9 cellular contexts compared by ENCODE assay signal in genomic region chr12:104603545-104603973, GRCh38.
DNase-seq lines count a peak whose midpoint lies in the region; ATAC-seq and TF ChIP-seq lines count a peak whose summit lies in the region.
"Had no signal": no experiment of that assay in that cellular context is flagged by ENCODE, and none has a peak within 500 bp of the region (broad histone marks: within the 10 kb centered on the region; RNA-seq: fewer than 3 reads in every experiment).

No MANE protein-coding gene starts in this region.

- intact Hi-C loops in activated CD4-positive, alpha-beta T cell treated with anti-CD3 and anti-CD28 coated beads for 36 hours (cut with DNase I, micrococcal nuclease): no loop called here
- intact Hi-C loops in dorsolateral prefrontal cortex (cut with DNase I): no loop called here

- H3K4me1 ChIP-seq in stomach smooth muscle (ENCODE audit: control insufficient read depth, insufficient read depth, low read length): peaks cover 25% of the 10 kb centered on the region

- POLR2A ChIA-PET in activated CD4-positive, alpha-beta T cell treated with anti-CD3 and anti-CD28 coated beads for 36 hours (lab: Charles Lee): interaction anchor here (1.1 kb wide), 1 partner anchor 109 kb away, joined by 5 read pairs; no protein-coding TSS in a partner anchor
- POLR2A ChIA-PET in T-cell (lab: Charles Lee): interaction anchor here in 1 of 2 donors (1.1 kb wide), 1 partner anchor 21 kb away, joined by 4 read pairs; no protein-coding TSS in a partner anchor

- no peak overlapping the region for H3K4me3 Mint-ChIP-seq in activated CD4-positive, alpha-beta T cell treated with anti-CD3 and anti-CD28 coated beads for 36 hours
- H3K4me3 Mint-ChIP-seq in T-cell: peak overlapping the region in 1 of 3 donors; percentile 17

- H3K9ac ChIP-seq in stomach smooth muscle (ENCODE audit: low read length in 2 of 2): no peak overlapping the region

- no peak for DNase-seq in activated CD4-positive, alpha-beta T cell treated with anti-CD3 and anti-CD28 coated beads for 36 hours
- no peak for DNase-seq in activated CD4-positive, alpha-beta T cell treated with anti-CD3 and anti-CD28 coated beads for 4 hours
- no peak for DNase-seq in T-cell
- DNase-seq in foreskin fibroblast: peak; percentile 61 to 64
- no peak for DNase-seq in activated CD4-positive, CD25-positive, alpha-beta regulatory T cell treated with anti-CD3 and anti-CD28 coated beads, Interleukin-2, amount 50 U/mL, for 72 hours
- DNase-seq in OCI-M1 (lab: John Stamatoyannopoulos, UW): no peak
- no peak for DNase-seq in dorsolateral prefrontal cortex
- DNase-seq: NCI-H187 had no signal

- H3K36me3 ChIP-seq in stomach smooth muscle (ENCODE audit: control insufficient read depth in 2 of 2, insufficient read depth in 2 of 2, low read length in 2 of 2): no peaks in the 10 kb centered on the region

- peaks cover 33% of the 10 kb centered on the region for H3K4me1 Mint-ChIP-seq in activated CD4-positive, alpha-beta T cell treated with anti-CD3 and anti-CD28 coated beads for 36 hours
- peaks cover 47 to 76% (median 67%) of the 10 kb centered on the region in 3 donors for H3K4me1 Mint-ChIP-seq in T-cell

- peak overlapping the region; percentile 78 for H3K27ac Mint-ChIP-seq in activated CD4-positive, alpha-beta T cell treated with anti-CD3 and anti-CD28 coated beads for 36 hours
- peak overlapping the region; percentile 81 for H3K27ac Mint-ChIP-seq in T-cell

- peaks cover 5% of the 10 kb centered on the region for H3K36me3 Mint-ChIP-seq in activated CD4-positive, alpha-beta T cell treated with anti-CD3 and anti-CD28 coated beads for 36 hours (ENCODE audit: low read depth)
- peaks cover 11% of the 10 kb centered on the region for H3K36me3 Mint-ChIP-seq in T-cell

- H3K9me3 ChIP-seq in stomach smooth muscle (ENCODE audit: control insufficient read depth in 2 of 2, low read length in 2 of 2): no peaks in the 10 kb centered on the region

- H3K27ac ChIP-seq in stomach smooth muscle (ENCODE audit: low read length) (peak overlapping the region; percentile 46), dorsolateral prefrontal cortex (peak overlapping the region in 24 of 59 donors; percentile 2 to 68 (median 36))

- H3K27me3 ChIP-seq in stomach smooth muscle (ENCODE audit: control insufficient read depth in 1 of 2, insufficient read depth in 2 of 2, low read length in 2 of 2) (no peaks in the 10 kb centered on the region), dorsolateral prefrontal cortex (no peaks in the 10 kb centered on the region)

- TF ChIP-seq CTCF in foreskin fibroblast (IDR thresholded peaks at IDR 0.05; ENCODE audit: low read depth, low read length) (no peak), dorsolateral prefrontal cortex (IDR thresholded peaks at IDR 0.05 in 54 of 56, conservative IDR thresholded peaks at IDR 0.05 in 2 of 56; ENCODE audit: low read depth in 1 of 56, partially characterized antibody in 56 of 56) (no peak)

- no peak overlapping the region for H3K4me3 ChIP-seq in foreskin fibroblast (ENCODE audit: low read depth in 1 of 2, low read length in 2 of 2)
- peak overlapping the region in 1 of 2 donors; percentile 15 for H3K4me3 ChIP-seq in stomach smooth muscle (ENCODE audit: low read length in 2 of 2)
- H3K4me3 ChIP-seq in dorsolateral prefrontal cortex: no peak overlapping the region

- CTCF ChIA-PET in activated CD4-positive, alpha-beta T cell treated with anti-CD3 and anti-CD28 coated beads for 36 hours (lab: Charles Lee): interaction anchor here (0.7 to 1.8 kb wide), 5 partner anchors 11 to 450 kb away, joined by 3 to 7 read pairs (median 3); no protein-coding TSS in a partner anchor
- CTCF ChIA-PET in T-cell (lab: Charles Lee): interaction anchor here in 1 of 2 donors (0.6 kb wide), 1 partner anchor 15 kb away, joined by 5 read pairs; no protein-coding TSS in a partner anchor

- H3K9me3 Mint-ChIP-seq in activated CD4-positive, alpha-beta T cell treated with anti-CD3 and anti-CD28 coated beads for 36 hours (ENCODE audit: low read depth): no peaks in the 10 kb centered on the region
- H3K9me3 Mint-ChIP-seq in T-cell: no peaks in the 10 kb centered on the region

- ATAC-seq in activated CD4-positive, alpha-beta T cell treated with anti-CD3 and anti-CD28 coated beads for 36 hours: peak; percentile 18
- no peak for ATAC-seq in T-cell (replicated peaks in 1 of 4)

- H3K27me3 Mint-ChIP-seq in activated CD4-positive, alpha-beta T cell treated with anti-CD3 and anti-CD28 coated beads for 36 hours: no peaks in the 10 kb centered on the region
- H3K27me3 Mint-ChIP-seq in T-cell: no peaks in the 10 kb centered on the region

Comparison
In these comparisons a context has a peak if more than half of its experiments do, and no peak if none do; other contexts are left out.
1. DNase-seq: peak in foreskin fibroblast (2 of 2); none in activated CD4-positive, alpha-beta T cell treated with anti-CD3 and anti-CD28 coated beads for 36 hours (single experiment), activated CD4-positive, alpha-beta T cell treated with anti-CD3 and anti-CD28 coated beads for 4 hours (0 of 2), T-cell (0 of 34), activated CD4-positive, CD25-positive, alpha-beta regulatory T cell treated with anti-CD3 and anti-CD28 coated beads, Interleukin-2, amount 50 U/mL, for 72 hours (single experiment), OCI-M1 (single experiment) and dorsolateral prefrontal cortex (0 of 10).